ENCODE assay signal across 11 cellular contexts in the genomic region with DNA sequence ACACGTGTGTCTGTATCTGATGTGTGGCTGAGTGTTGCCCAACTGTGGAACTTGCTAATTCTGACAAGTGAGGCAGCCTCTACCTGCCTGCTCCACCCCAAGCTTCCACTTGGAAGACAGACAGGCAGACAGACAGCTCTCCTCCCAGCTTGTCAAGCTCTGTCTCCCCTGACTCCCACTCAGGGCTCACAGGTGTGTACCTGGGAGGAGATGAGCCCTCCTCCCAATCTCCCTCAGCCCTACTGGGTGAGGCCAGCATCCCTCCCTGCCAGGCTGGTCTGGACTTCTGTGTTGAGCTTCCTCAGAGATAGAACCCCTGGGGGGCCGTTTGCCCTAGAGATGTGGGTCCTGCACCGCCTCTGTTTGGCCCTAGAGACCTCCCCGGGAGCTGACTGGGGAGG. TPM values are rescaled to one million over a fixed set of nuclear protein-coding genes. Genes with fewer than 3 reads are reported as not detected.
DNase-seq lines count a peak whose midpoint lies in the region; ATAC-seq, FAIRE-seq and TF ChIP-seq lines count a peak whose summit lies in the region.
"Had no signal": no experiment of that assay in that cellular context is flagged by ENCODE, and none has a peak within 500 bp of the region (broad histone marks: within the 10 kb centered on the region; RNA-seq: fewer than 3 reads in every experiment).

No MANE protein-coding gene starts in this region.

- peak; percentile 41 for FAIRE-seq in GM12891 (lab: Jason Lieb, UNC)

- H3K9me3 Mint-ChIP-seq in brain: peaks cover 0 to 5% (median 0%) of the 10 kb centered on the region in 5 experiments
- H3K9me3 Mint-ChIP-seq in naive B cell: peaks cover 0 to 2% (median 0%) of the 10 kb centered on the region in 7 donors

- TF ChIP-seq EP300 in esophagus muscularis mucosa (IDR thresholded peaks at IDR 0.05): no peak

- H3K27me3 ChIP-seq in BE2C (no peaks in the 10 kb centered on the region), right lobe of liver (peaks cover 0 to 26% of the 10 kb centered on the region in 2 donors), esophagus muscularis mucosa (peaks cover 0 to 78% (median 41%) of the 10 kb centered on the region in 4 donors)

- H3K4me1 ChIP-seq in BE2C: peaks cover 18% of the 10 kb centered on the region
- peaks cover 0 to 14% (median 4%) of the 10 kb centered on the region in 4 donors for H3K4me1 ChIP-seq in right lobe of liver
- H3K4me1 ChIP-seq in esophagus muscularis mucosa: peaks cover 30 to 47% (median 42%) of the 10 kb centered on the region in 4 donors

- H3K36me3 Mint-ChIP-seq in brain (no peaks in the 10 kb centered on the region), naive B cell (no peaks in the 10 kb centered on the region)

- H3K27ac Mint-ChIP-seq in brain (peak overlapping the region in 4 of 5 experiments; percentile 57 to 100 (median 94)), naive B cell (peak overlapping the region in 2 of 6 donors; percentile 29 to 69)

- no peak for TF ChIP-seq POLR2A in GM12891 (IDR thresholded peaks at IDR 0.05; ENCODE audit: low read depth, low read length)
- TF ChIP-seq POLR2A in right lobe of liver (IDR thresholded peaks at IDR 0.05): no peak
- TF ChIP-seq POLR2A in esophagus muscularis mucosa (IDR thresholded peaks at IDR 0.05; ENCODE audit: low read depth): no peak

- peaks cover 50% of the 10 kb centered on the region for H3K27me3 Mint-ChIP-seq in brain
- peaks cover 39 to 94% (median 78%) of the 10 kb centered on the region in 3 donors for H3K27me3 Mint-ChIP-seq in naive B cell

- no peak overlapping the region for H3K27ac ChIP-seq in right lobe of liver
- no peak overlapping the region for H3K27ac ChIP-seq in esophagus muscularis mucosa (replicated peaks in 1 of 4)
- H3K27ac ChIP-seq: coronary artery had no signal

- H3K4me3 Mint-ChIP-seq in brain (peak overlapping the region; percentile 37 to 84 (median 72)), naive B cell (peak overlapping the region in 5 of 8 donors; percentile 48 to 84 (median 67))

- H3K4me3 ChIP-seq in BE2C (ENCODE audit: low read depth, low read length) (peak overlapping the region; percentile 51), right lobe of liver (no peak overlapping the region), esophagus muscularis mucosa (no peak overlapping the region)

- peaks cover 5% of the 10 kb centered on the region for H3K36me3 ChIP-seq in BE2C
- H3K36me3 ChIP-seq in right lobe of liver: no peaks in the 10 kb centered on the region
- no peaks in the 10 kb centered on the region for H3K36me3 ChIP-seq in esophagus muscularis mucosa

- intact Hi-C loops in right lobe of liver (cut with DNase I): no loop called here
- intact Hi-C loops in esophagus muscularis mucosa (cut with DNase I): no loop called here

- WGBS in right lobe of liver (ENCODE audit: insufficient coverage, low coverage, low lambda C conversion rate, missing lambda C conversion rate): 41% methylated on average over 3 of the region's 4 CpGs
- WGBS in esophagus muscularis mucosa: 55% methylated on average over 4 of the region's 4 CpGs

- peaks cover 71% of the 10 kb centered on the region for H3K4me1 Mint-ChIP-seq in brain
- peaks cover 16 to 39% (median 34%) of the 10 kb centered on the region in 3 donors for H3K4me1 Mint-ChIP-seq in naive B cell

- TF ChIP-seq CTCF in BE2C (IDR thresholded peaks at IDR 0.05; ENCODE audit: low read depth, low read length) (no peak), brain (conservative IDR thresholded peaks at IDR 0.05) (no peak), right lobe of liver (IDR thresholded peaks at IDR 0.05) (no peak), esophagus muscularis mucosa (IDR thresholded peaks at IDR 0.05) (no peak)

- H3K9me3 ChIP-seq in BE2C (no peaks in the 10 kb centered on the region), right lobe of liver (no peaks in the 10 kb centered on the region), esophagus muscularis mucosa (no peaks in the 10 kb centered on the region)

- ATAC-seq in naive B cell (ENCODE audit: low read depth in 2 of 2) (no peak), right lobe of liver (no peak), GM18867 (IDR thresholded peaks at IDR 0.05; ENCODE audit: unreplicated experiment) (no peak)

- DNase-seq in BE2C: no peak
- DNase-seq in GM12891 (ENCODE audit: insufficient read length, low spot score): no peak
- DNase-seq in naive B cell: no peak
- no peak for DNase-seq in right lobe of liver
- DNase-seq in occipital lobe (lab: John Stamatoyannopoulos, UW): no peak
- no peak for DNase-seq in esophagus muscularis mucosa (ENCODE audit: extremely low spot score)
- DNase-seq: GF-D8, T1000 had no signal

TF ChIP-seq in GM12891, 5 proteins besides CTCF, POLR2A, EP300 and RAD21:
- TF ChIP-seq SPI1 (IDR thresholded peaks at IDR 0.05; ENCODE audit: low read depth, low read length) (no peak), PAX5 (IDR thresholded peaks at IDR 0.05; ENCODE audit: insufficient read depth, low read length, severe bottlenecking) (no peak), POU2F2 (IDR thresholded peaks at IDR 0.05; ENCODE audit: low read depth, low read length) (no peak), TAF1 (IDR thresholded peaks at IDR 0.05; ENCODE audit: low read depth, low read length) (no peak)

RNA-seq across cellular contexts. Expression of a gene that starts 1.0 kb away (rescaled TPM):
- 5.8 TPM for polyA plus RNA-seq in BE2C (2012; ENCODE audit: insufficient read depth, insufficient read length, low read depth)
- polyA plus RNA-seq in GM12891 (2012; ENCODE audit: low read depth, missing spikeins): not detected
- 18.8 TPM for polyA plus RNA-seq in brain (ENCODE audit: insufficient read depth, low read depth, low replicate concordance)
- polyA plus RNA-seq in naive B cell (ENCODE audit: low read depth in 6 of 6): not detected
- not detected for total RNA-seq in right lobe of liver
- 12.3 TPM for total RNA-seq in occipital lobe
- total RNA-seq in esophagus muscularis mucosa: under 1 TPM in 2 of 4 donors, not detected in 2; 0.33 to 0.40 TPM

RNA-seq across cellular contexts. Expression of a gene that starts 41.5 kb away (rescaled TPM):
- 878 TPM for polyA plus RNA-seq in BE2C (2012; ENCODE audit: insufficient read depth, insufficient read length, low read depth)
- 96.7 TPM for polyA plus RNA-seq in GM12891 (2012; ENCODE audit: low read depth, missing spikeins)
- polyA plus RNA-seq in brain (ENCODE audit: insufficient read depth, low read depth, low replicate concordance): 175 TPM
- 100 to 1,000 TPM in 2 of 6 donors, 10 to 100 TPM in 4; 63.1 to 135 (median 81.1) TPM for polyA plus RNA-seq in naive B cell (ENCODE audit: low read depth in 6 of 6)
- 100 to 1,000 TPM in 1 of 6 experiments, 10 to 100 TPM in 5; 39.8 to 106 (median 63.0) TPM for total RNA-seq in right lobe of liver
- 87.3 TPM for total RNA-seq in occipital lobe
- 100 to 1,000 TPM in 1 of 4 donors, 10 to 100 TPM in 3; 53.2 to 123 (median 86.4) TPM for total RNA-seq in esophagus muscularis mucosa
